23 cellular contexts compared by ENCODE assay signal in the genomic region with DNA sequence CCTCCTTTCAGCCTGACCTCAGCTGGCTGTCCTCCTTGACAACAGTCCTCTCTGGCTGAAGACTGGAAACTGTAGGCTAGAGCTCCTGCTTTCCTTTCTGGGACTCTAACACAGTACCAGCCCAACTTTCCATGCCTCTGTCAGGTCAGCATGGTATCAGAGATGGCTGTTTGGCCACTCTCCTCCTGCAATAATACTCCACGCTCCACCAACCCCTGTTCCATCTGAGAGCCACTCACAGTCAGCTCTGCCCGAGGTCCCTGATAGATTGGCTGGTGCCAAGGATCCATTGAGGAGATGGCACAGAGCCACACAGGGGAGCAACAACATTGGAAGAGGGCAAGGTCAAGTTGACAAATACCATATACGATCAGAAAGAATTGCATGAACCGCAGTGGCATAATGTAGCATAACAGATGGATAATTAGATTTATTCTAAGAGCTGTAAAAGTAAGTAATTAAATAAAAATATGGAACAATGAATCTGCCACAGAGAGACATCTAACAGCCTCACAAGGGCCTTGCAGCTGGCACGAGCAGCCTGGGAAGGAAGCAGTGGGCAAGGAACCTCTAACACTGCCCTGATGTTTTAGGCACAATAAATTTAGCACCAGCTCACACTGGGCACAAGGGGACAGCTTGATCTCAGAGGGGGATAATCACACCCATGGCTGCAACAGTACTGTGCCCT.
DNase-seq lines count a peak whose midpoint lies in the region; ATAC-seq and TF ChIP-seq lines count a peak whose summit lies in the region.
"Had no signal": no experiment of that assay in that cellular context is flagged by ENCODE, and none has a peak within 500 bp of the region (broad histone marks: within the 10 kb centered on the region; RNA-seq: fewer than 3 reads in every experiment).

No MANE protein-coding gene starts in this region.

- 60 to 69% (median 64%) methylated on average over 5 of the region's 5 CpGs for WGBS in heart left ventricle, 4 donors

- no peak overlapping the region for H3K4me3 ChIP-seq in RWPE2 (ENCODE audit: severe bottlenecking)
- no peak overlapping the region for H3K4me3 ChIP-seq in heart left ventricle
- H3K4me3 ChIP-seq in foreskin fibroblast (ENCODE audit: low read depth in 1 of 2, low read length in 2 of 2): no peak overlapping the region
- H3K4me3 ChIP-seq: lower lobe of right lung, SK-N-MC had no signal

- TF ChIP-seq CTCF in RWPE2 (IDR thresholded peaks at IDR 0.05; ENCODE audit: poor library complexity, severe bottlenecking): no peak
- no peak for TF ChIP-seq CTCF in heart left ventricle (IDR thresholded peaks at IDR 0.05)
- TF ChIP-seq CTCF in foreskin fibroblast (IDR thresholded peaks at IDR 0.05; ENCODE audit: low read depth, low read length): no peak

- H3K27me3 ChIP-seq in RWPE2 (ENCODE audit: insufficient read depth, poor library complexity, severe bottlenecking): no peaks in the 10 kb centered on the region
- H3K27me3 ChIP-seq in heart left ventricle: no peaks in the 10 kb centered on the region
- H3K27me3 ChIP-seq: brain microvascular endothelial cell had no signal

- no peak for TF ChIP-seq POLR2A in heart left ventricle (IDR thresholded peaks at IDR 0.05)

- H3K9me3 ChIP-seq in RWPE2 (ENCODE audit: severe bottlenecking): no peaks in the 10 kb centered on the region
- H3K9me3 ChIP-seq in heart left ventricle: no peaks in the 10 kb centered on the region
- H3K9me3 ChIP-seq: lower lobe of right lung had no signal

- H3K27ac ChIP-seq in RWPE2 (ENCODE audit: poor library complexity, severe bottlenecking) (no peak overlapping the region), heart left ventricle (peak overlapping the region in 9 of 12 donors; percentile 25 to 87 (median 58))
- H3K27ac ChIP-seq: brain microvascular endothelial cell, lower lobe of right lung, SK-N-MC had no signal

- intact Hi-C loops in Right ventricle myocardium superior (cut with DNase I) (no loop called here), cardiac septum (cut with DNase I) (loop anchor here (5.0 kb wide), 1 partner anchor 163 kb away; no protein-coding TSS in a partner anchor), heart left ventricle (cut with DNase I) (loop anchor here in 1 of 10 donors (5.0 kb wide), 1 partner anchor 298 kb away; no protein-coding TSS in a partner anchor)

- ATAC-seq in Right ventricle myocardium superior (ENCODE audit: poor library complexity): peak; percentile 35
- ATAC-seq in RWPE2 (ENCODE audit: low read depth): no peak
- ATAC-seq in heart left ventricle: peak in 3 of 4 donors; percentile 6 to 53 (median 50)
- ATAC-seq: activated CD8-positive, alpha-beta T cell treated with anti-CD3 and anti-CD28 coated beads, Interleukin-2, amount 10 ng/mL, durations not matched to agents 7 days and 5 days; lower lobe of right lung had no signal

- H3K4me1 ChIP-seq in RWPE2 (ENCODE audit: insufficient read depth, poor library complexity, severe bottlenecking): no peaks in the 10 kb centered on the region
- H3K4me1 ChIP-seq in heart left ventricle: peaks cover 0 to 87% (median 48%) of the 10 kb centered on the region in 12 donors

- DNase-seq in Right ventricle myocardium superior (no peak), cardiac septum (ENCODE audit: low spot score) (no peak), RWPE2 (ENCODE audit: low spot score) (peak; percentile 31), heart left ventricle (peak in 2 of 5 donors; percentile 43 to 55), foreskin fibroblast (no peak), dermis blood vessel endothelial cell (no peak), NCI-H226 (no peak), SKM-1 (lab: John Stamatoyannopoulos, UW; ENCODE audit: unreplicated experiment) (no peak)
- DNase-seq: ACHN; activated CD8-positive, alpha-beta T cell treated with anti-CD3 and anti-CD28 coated beads, Interleukin-2, amount 10 ng/mL, durations not matched to agents 7 days and 5 days; activated naive CD8-positive, alpha-beta T cell treated with anti-CD3 and anti-CD28 coated beads for 36 hours; activated T-cell treated with anti-CD3 and anti-CD28 coated beads, Interleukin-2, amount 50 U/mL, for 24 hours; brain microvascular endothelial cell; cortex of kidney; HFFc6; hippocampal formation; Karpas-422; lower lobe of right lung; NCI-H1048; occipital lobe; retina; T-helper 9 cell had no signal

- H3K36me3 ChIP-seq in RWPE2 (ENCODE audit: low read depth) (no peaks in the 10 kb centered on the region), heart left ventricle (no peaks in the 10 kb centered on the region)
- H3K36me3 ChIP-seq: brain microvascular endothelial cell, lower lobe of right lung had no signal
